In the genomic region with DNA sequence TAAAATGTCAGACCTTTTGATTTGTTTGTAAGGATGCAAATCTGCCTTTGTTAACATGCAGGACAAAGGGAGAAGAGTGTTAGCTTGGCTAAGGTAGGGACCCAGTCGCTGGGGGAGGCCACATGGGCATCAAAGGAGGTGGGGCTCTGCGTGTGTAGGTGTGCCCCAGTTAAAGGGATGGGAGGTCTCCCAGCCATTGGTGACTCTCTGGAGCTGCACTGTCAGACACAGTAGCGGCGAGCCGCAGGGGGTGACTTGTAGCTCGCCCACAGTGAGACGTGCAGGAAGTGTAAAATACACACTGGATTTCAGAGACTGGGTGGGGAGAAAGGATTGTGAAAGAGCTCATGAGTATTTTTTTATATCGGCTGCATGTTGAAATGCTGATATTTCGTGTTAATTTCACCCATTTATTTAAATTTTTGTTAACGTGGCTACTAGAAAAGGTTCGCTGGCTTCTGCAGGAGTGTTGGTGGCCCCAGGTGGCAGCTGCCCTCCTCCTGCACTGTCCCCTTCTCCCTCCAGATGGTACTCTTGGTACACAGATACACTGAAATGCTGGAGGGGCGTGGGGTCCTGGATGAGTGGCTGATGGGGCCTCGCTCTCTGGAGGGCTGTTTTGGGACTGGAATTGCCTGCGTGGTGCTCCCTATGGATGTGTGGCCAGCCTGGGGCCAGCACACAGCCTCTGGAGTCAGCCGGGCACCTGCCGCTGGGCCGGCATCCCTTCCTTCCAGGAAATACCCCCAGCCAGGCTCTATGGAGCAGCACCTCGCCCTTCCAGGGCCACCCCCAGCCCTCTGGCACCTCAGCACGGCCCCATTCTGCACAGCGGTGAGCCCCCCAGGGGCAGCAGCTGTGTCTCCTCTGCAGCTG, we compare ENCODE assay signal across 19 cellular contexts. TPM values are rescaled to one million over a fixed set of nuclear protein-coding genes. Genes with fewer than 3 reads are reported as not detected.
DNase-seq lines count a peak whose midpoint lies in the region; TF ChIP-seq lines count a peak whose summit lies in the region.
"Had no signal": no experiment of that assay in that cellular context is flagged by ENCODE, and none has a peak within 500 bp of the region (broad histone marks: within the 10 kb centered on the region; RNA-seq: fewer than 3 reads in every experiment).

No MANE protein-coding gene starts in this region.

- DNase-seq in DMS 273 (lab: John Stamatoyannopoulos, UW; ENCODE audit: unreplicated experiment) = peak; percentile 7
- no peak for DNase-seq in DMS 273 treated with DMSO at 0.1 percent for 48 hours (lab: John Stamatoyannopoulos, UW)
- peak; percentile 17 for DNase-seq in NCI-H69 (lab: John Stamatoyannopoulos, UW)
- peak; percentile 48 for DNase-seq in endodermal cell
- no peak for DNase-seq in NCI-H524 treated with DMSO at 0.1 percent for 48 hours (lab: John Stamatoyannopoulos, UW)
- no peak for DNase-seq in Calu3
- DNase-seq in hepatocyte (ENCODE audit: low spot score) = no peak
- DNase-seq: activated CD4-positive, alpha-beta T cell treated with anti-CD3 and anti-CD28 coated beads, Interleukin-2, amount 10 ng/mL, durations not matched to agents 24 days and 14 days; activated naive CD4-positive, alpha-beta T cell; cortex of kidney; DMS153; HCEC 1CT; NCI-H446 treated with DMSO at 0.1 percent for 48 hours; small intestine had no signal

- no peak overlapping the region for H2AFZ ChIP-seq in hepatocyte

- no peaks in the 10 kb centered on the region for H3K9me3 ChIP-seq in endodermal cell (ENCODE audit: control insufficient read depth, low read length)
- no peaks in the 10 kb centered on the region for H3K9me3 ChIP-seq in skeletal muscle tissue (ENCODE audit: control insufficient read depth in 3 of 3, low read length in 3 of 3)
- H3K9me3 ChIP-seq in hepatocyte (ENCODE audit: low read depth) = no peaks in the 10 kb centered on the region
- H3K9me3 ChIP-seq: thyroid gland had no signal

- H3K36me3 Mint-ChIP-seq in endodermal cell (ENCODE audit: low read depth) (peaks cover 9% of the 10 kb centered on the region), Calu3 (ENCODE audit: insufficient read depth, unreplicated experiment) (no peaks in the 10 kb centered on the region)

- H3K27me3 Mint-ChIP-seq in endodermal cell (ENCODE audit: insufficient read depth) = no peaks in the 10 kb centered on the region
- H3K27me3 Mint-ChIP-seq in Calu3 (ENCODE audit: unreplicated experiment) = no peaks in the 10 kb centered on the region
- H3K27me3 Mint-ChIP-seq: activated CD4-positive, alpha-beta T cell treated with anti-CD3 and anti-CD28 coated beads, Interleukin-2, amount 10 ng/mL, durations not matched to agents 24 days and 14 days had no signal

- no peak overlapping the region for H3K27ac Mint-ChIP-seq in endodermal cell
- H3K27ac Mint-ChIP-seq in Calu3 (ENCODE audit: unreplicated experiment) = no peak overlapping the region
- H3K27ac Mint-ChIP-seq: activated CD4-positive, alpha-beta T cell treated with anti-CD3 and anti-CD28 coated beads, Interleukin-2, amount 10 ng/mL, durations not matched to agents 24 days and 14 days had no signal

- H3K27ac ChIP-seq in endodermal cell (ENCODE audit: low read depth, low read length) (no peak overlapping the region), skeletal muscle tissue (ENCODE audit: low read depth, low read length) (peak overlapping the region; percentile 51), hepatocyte (no peak overlapping the region)
- H3K27ac ChIP-seq: 22Rv1, HL-60, KMS-11, thyroid gland had no signal

- 88 to 90% methylated on average over 10 to 20 of the region's 20 CpGs for WGBS in endodermal cell (ENCODE audit: insufficient coverage in 1 of 2, insufficient read length in 1 of 2), 2 experiments
- 95% methylated on average over 20 of the region's 20 CpGs for WGBS in hepatocyte (ENCODE audit: low lambda C conversion rate, missing lambda C conversion rate)

- H4K20me1 ChIP-seq in hepatocyte (ENCODE audit: insufficient read depth, poor library complexity, severe bottlenecking) = no peaks in the 10 kb centered on the region

- H3K4me3 ChIP-seq in endodermal cell (ENCODE audit: low read length) (no peak overlapping the region), skeletal muscle tissue (ENCODE audit: low read length in 3 of 3) (no peak overlapping the region), hepatocyte (no peak overlapping the region)
- H3K4me3 ChIP-seq: thyroid gland had no signal

- CTCF ChIA-PET in Calu3 (lab: Charles Lee) = no interaction called here

- no peaks in the 10 kb centered on the region for H3K9me3 Mint-ChIP-seq in endodermal cell
- H3K9me3 Mint-ChIP-seq in Calu3 (ENCODE audit: low read depth, unreplicated experiment) = no peaks in the 10 kb centered on the region
- H3K9me3 Mint-ChIP-seq: activated CD4-positive, alpha-beta T cell treated with anti-CD3 and anti-CD28 coated beads, Interleukin-2, amount 10 ng/mL, durations not matched to agents 24 days and 14 days had no signal

- H3K27me3 ChIP-seq in endodermal cell (ENCODE audit: control insufficient read depth, insufficient read depth, low read length, poor library complexity, severe bottlenecking) (no peaks in the 10 kb centered on the region), skeletal muscle tissue (ENCODE audit: control insufficient read depth in 3 of 3, insufficient read depth in 3 of 3, low read length in 3 of 3) (no peaks in the 10 kb centered on the region), hepatocyte (no peaks in the 10 kb centered on the region)
- H3K27me3 ChIP-seq: thyroid gland had no signal

- TF ChIP-seq CTCF in endodermal cell (conservative IDR thresholded peaks at IDR 0.05) = peak; percentile 16
- no peak for TF ChIP-seq CTCF in Calu3 (IDR thresholded peaks at IDR 0.05; ENCODE audit: unreplicated experiment)
- TF ChIP-seq CTCF in hepatocyte (IDR thresholded peaks at IDR 0.05; ENCODE audit: poor library complexity) = no peak

- H3K4me2 ChIP-seq in hepatocyte = no peak overlapping the region
- H3K4me2 ChIP-seq: KMS-11 had no signal

- H3K4me3 Mint-ChIP-seq in endodermal cell (no peak overlapping the region), Calu3 (ENCODE audit: low read depth, unreplicated experiment) (no peak overlapping the region)
- H3K4me3 Mint-ChIP-seq: activated CD4-positive, alpha-beta T cell treated with anti-CD3 and anti-CD28 coated beads, Interleukin-2, amount 10 ng/mL, durations not matched to agents 24 days and 14 days had no signal

- intact Hi-C loops in Calu3 (cut with micrococcal nuclease; ENCODE audit: unreplicated experiment) = no loop called here

- no peaks in the 10 kb centered on the region for H3K79me2 ChIP-seq in hepatocyte

- no peaks in the 10 kb centered on the region for H3K9me2 ChIP-seq in hepatocyte (replicated peaks; ENCODE audit: insufficient read depth)

- H3K36me3 ChIP-seq in endodermal cell (ENCODE audit: control insufficient read depth, insufficient read depth, low read length) (no peaks in the 10 kb centered on the region), skeletal muscle tissue (ENCODE audit: control insufficient read depth in 3 of 3, insufficient read depth in 3 of 3, low read length in 3 of 3) (no peaks in the 10 kb centered on the region), hepatocyte (replicated peaks; ENCODE audit: insufficient read depth, low read depth) (no peaks in the 10 kb centered on the region)
- H3K36me3 ChIP-seq: thyroid gland had no signal

- no peak overlapping the region for H3K9ac ChIP-seq in endodermal cell (ENCODE audit: extremely low read depth, low read length, poor library complexity, severe bottlenecking)
- H3K9ac ChIP-seq in skeletal muscle tissue (ENCODE audit: low read depth in 1 of 3, low read length in 3 of 3) = peak overlapping the region in 2 of 3 donors; percentile 3 to 43
- H3K9ac ChIP-seq: KMS-11 had no signal

- H3K4me1 Mint-ChIP-seq in endodermal cell (no peaks in the 10 kb centered on the region), Calu3 (ENCODE audit: low read depth, unreplicated experiment) (peaks cover 8% of the 10 kb centered on the region)
- H3K4me1 Mint-ChIP-seq: activated CD4-positive, alpha-beta T cell treated with anti-CD3 and anti-CD28 coated beads, Interleukin-2, amount 10 ng/mL, durations not matched to agents 24 days and 14 days had no signal

- BruUV-seq in Calu3 (replicated peaks; lab: Mats Ljungman, UMichigan) = no TSS peak

- H3K4me1 ChIP-seq in endodermal cell (ENCODE audit: control insufficient read depth, insufficient read depth, low read length) (no peaks in the 10 kb centered on the region), skeletal muscle tissue (ENCODE audit: control insufficient read depth in 3 of 3, insufficient read depth in 3 of 3, low read length in 3 of 3) (peaks cover 20 to 42% (median 35%) of the 10 kb centered on the region in 3 donors), hepatocyte (ENCODE audit: insufficient read depth) (peaks cover 12% of the 10 kb centered on the region)

RNA-seq across cellular contexts. Expression of a gene that starts 59.2 kb away (rescaled TPM):
- 10 to 100 TPM; 23.3 to 24.8 TPM for total RNA-seq in endodermal cell
- 13.3 TPM for polyA plus RNA-seq in endodermal cell (2013, experiment 1 of 2)
- polyA plus RNA-seq in endodermal cell (2013, experiment 2 of 2) = 10.6 TPM
- 4.2 TPM for total RNA-seq in skeletal muscle tissue
- 12.0 and 14.5 TPM in 2 replicates for total RNA-seq in Calu3 (2022)
- total RNA-seq in hepatocyte = 29.4 and 34.9 TPM in 2 replicates
- polyA plus RNA-seq in hepatocyte = 23.6 and 30.3 TPM in 2 replicates

Comparison
In these comparisons a context has a peak if more than half of its experiments do, and no peak if none do; other contexts are left out.
1. DNase-seq: peak in DMS 273 (single experiment), NCI-H69 (single experiment) and endodermal cell (single experiment); none in DMS 273 treated with DMSO at 0.1 percent for 48 hours (single experiment), NCI-H524 treated with DMSO at 0.1 percent for 48 hours (single experiment), Calu3 (single experiment) and hepatocyte (single experiment).